ENCODE assay signal across 21 cellular contexts in genomic region chr1:2307206-2307605, GRCh38.
DNase-seq lines count a peak whose midpoint lies in the region; ATAC-seq and TF ChIP-seq lines count a peak whose summit lies in the region.
"Had no signal": no experiment of that assay in that cellular context is flagged by ENCODE, and none has a peak within 500 bp of the region (broad histone marks: within the 10 kb centered on the region; RNA-seq: fewer than 3 reads in every experiment).

No MANE protein-coding gene starts in this region.

- no peaks in the 10 kb centered on the region for H3K79me2 ChIP-seq in PC-9 (ENCODE audit: low read depth)

- H3K4me3 ChIP-seq in CD8-positive, alpha-beta T cell (ENCODE audit: low read depth, low read length) = no peak overlapping the region
- no peak overlapping the region for H3K4me3 ChIP-seq in PC-9
- H3K4me3 ChIP-seq: GM12878, HAP-1, SK-N-MC had no signal

- CTCF ChIA-PET in CD8-positive, alpha-beta T cell (lab: Charles Lee) = interaction anchor here (0.9 to 1.2 kb wide), 3 partner anchors 8 to 53 kb away, joined by 3 to 5 read pairs (median 3); no protein-coding TSS in a partner anchor
- CTCF ChIA-PET in RWPE1 (lab: Yijun Ruan, JAX) = no interaction called here
- CTCF ChIA-PET in PC-9 (lab: Charles Lee) = no interaction called here

- H3K27ac ChIP-seq in CD8-positive, alpha-beta T cell (ENCODE audit: low read depth, low read length) = no peak overlapping the region
- peak overlapping the region; percentile 36 for H3K27ac ChIP-seq in RWPE1
- H3K27ac ChIP-seq in PC-9 = no peak overlapping the region

- no peak for ATAC-seq in CD8-positive, alpha-beta T cell
- ATAC-seq in stimulated activated naive B cell treated with anti-CD40 and anti-IgM and Interleukin-4, amounts not matched to agents 10 μg/mL and 1 μg/mL and 100 μg/mL, for 72 hours (replicated peaks) = no peak
- ATAC-seq: GM12878, Panc1 had no signal

- H3K4me1 ChIP-seq in CD8-positive, alpha-beta T cell (ENCODE audit: insufficient read depth, low read length) = peaks cover 22% of the 10 kb centered on the region
- H3K4me1 ChIP-seq in PC-9 (replicated peaks; ENCODE audit: insufficient read depth) = peaks cover 6% of the 10 kb centered on the region; the same call in 1 of the 2 replicates
- H3K4me1 ChIP-seq: BE2C had no signal

- intact Hi-C loops in CD8-positive, alpha-beta T cell (cut with DNase I, micrococcal nuclease) = no loop called here
- intact Hi-C loops in PC-9 (cut with micrococcal nuclease; ENCODE audit: unreplicated experiment) = no loop called here

- no TSS peak for BruUV-seq in PC-9 (replicated peaks; lab: Mats Ljungman, UMichigan)

- H3K4me3 Mint-ChIP-seq in CD8-positive, alpha-beta T cell = no peak overlapping the region
- no peak overlapping the region for H3K4me3 Mint-ChIP-seq in glutamatergic neuron (ENCODE audit: unreplicated experiment)
- no peak overlapping the region for H3K4me3 Mint-ChIP-seq in stimulated activated naive B cell treated with anti-CD40 and anti-IgM and Interleukin-4, amounts not matched to agents 10 μg/mL and 1 μg/mL and 100 μg/mL, for 72 hours

- H3K27me3 ChIP-seq in CD8-positive, alpha-beta T cell (ENCODE audit: insufficient read depth, low read length) = no peaks in the 10 kb centered on the region
- no peaks in the 10 kb centered on the region for H3K27me3 ChIP-seq in PC-9 (ENCODE audit: insufficient read depth, low read depth)
- H3K27me3 ChIP-seq: BE2C had no signal

- H4K20me1 ChIP-seq in PC-9 (ENCODE audit: insufficient read depth) = peaks cover 7% of the 10 kb centered on the region; the same call in 1 of the 2 replicates

- no peaks in the 10 kb centered on the region for H3K27me3 Mint-ChIP-seq in CD8-positive, alpha-beta T cell (ENCODE audit: low read depth)
- peaks cover 9% of the 10 kb centered on the region for H3K27me3 Mint-ChIP-seq in glutamatergic neuron (ENCODE audit: unreplicated experiment)
- no peaks in the 10 kb centered on the region for H3K27me3 Mint-ChIP-seq in stimulated activated naive B cell treated with anti-CD40 and anti-IgM and Interleukin-4, amounts not matched to agents 10 μg/mL and 1 μg/mL and 100 μg/mL, for 72 hours
- H3K27me3 Mint-ChIP-seq: CD4-positive, CD25-positive, alpha-beta regulatory T cell had no signal

- H3K27ac Mint-ChIP-seq in CD8-positive, alpha-beta T cell = peak overlapping the region; percentile 64
- H3K27ac Mint-ChIP-seq in glutamatergic neuron (ENCODE audit: unreplicated experiment) = peak overlapping the region; percentile 72
- peak overlapping the region; percentile 51 for H3K27ac Mint-ChIP-seq in stimulated activated naive B cell treated with anti-CD40 and anti-IgM and Interleukin-4, amounts not matched to agents 10 μg/mL and 1 μg/mL and 100 μg/mL, for 72 hours

- H3K36me3 ChIP-seq in CD8-positive, alpha-beta T cell (ENCODE audit: insufficient read depth, low read length) = peaks cover 34% of the 10 kb centered on the region
- peaks cover 7% of the 10 kb centered on the region; the same call in 1 of the 2 replicates for H3K36me3 ChIP-seq in PC-9 (ENCODE audit: low read depth)
- H3K36me3 ChIP-seq: BE2C had no signal

- no peak overlapping the region for H3K4me2 ChIP-seq in PC-9

- no peaks in the 10 kb centered on the region for H3K9me3 Mint-ChIP-seq in CD8-positive, alpha-beta T cell
- peaks cover 24% of the 10 kb centered on the region for H3K9me3 Mint-ChIP-seq in glutamatergic neuron (ENCODE audit: unreplicated experiment)
- no peaks in the 10 kb centered on the region for H3K9me3 Mint-ChIP-seq in stimulated activated naive B cell treated with anti-CD40 and anti-IgM and Interleukin-4, amounts not matched to agents 10 μg/mL and 1 μg/mL and 100 μg/mL, for 72 hours

- H3K9me2 ChIP-seq in PC-9 (ENCODE audit: insufficient read depth) = no peaks in the 10 kb centered on the region

- POLR2A ChIA-PET in CD8-positive, alpha-beta T cell (lab: Charles Lee) = interaction anchor here (1.3 kb wide), 1 partner anchor 80 kb away, joined by 3 read pairs; no protein-coding TSS in a partner anchor
- POLR2A ChIA-PET in RWPE1 (lab: Yijun Ruan, JAX; ENCODE audit: low non-redundant PET) (no interaction called here), PC-9 (lab: Charles Lee; ENCODE audit: unreplicated experiment) (no interaction called here)

- peak in 1 of 7 experiments; percentile 57 for DNase-seq in CD8-positive, alpha-beta T cell
- no peak for DNase-seq in RWPE1 (ENCODE audit: low spot score)
- DNase-seq in glutamatergic neuron = no peak
- DNase-seq in stimulated activated naive B cell treated with anti-CD40 and anti-IgM and Interleukin-4, amounts not matched to agents 10 μg/mL and 1 μg/mL and 100 μg/mL, for 72 hours = no peak
- no peak for DNase-seq in activated naive CD4-positive, alpha-beta T cell treated with anti-CD3 and anti-CD28 coated beads, Interleukin-2, amount 50 U/mL, for 16 hours
- no peak for DNase-seq in NCI-H2029 (lab: John Stamatoyannopoulos, UW)
- DNase-seq in PC-9 = no peak
- DNase-seq: BE2C; CD4-positive, CD25-positive, alpha-beta regulatory T cell; COR-L47; DMS53; GOT3; IMR-90; NCI-H1092; NCI-H1436; NCI-H187; SHP77 treated with DMSO at 0.1 percent for 48 hours had no signal

- H2AFZ ChIP-seq in PC-9 = no peak overlapping the region

- peaks cover 23% of the 10 kb centered on the region for H3F3A ChIP-seq in PC-9 (ENCODE audit: insufficient read depth, low read depth)

- peaks cover 18% of the 10 kb centered on the region for H3K4me1 Mint-ChIP-seq in CD8-positive, alpha-beta T cell (ENCODE audit: low read depth)
- peaks cover 6% of the 10 kb centered on the region for H3K4me1 Mint-ChIP-seq in glutamatergic neuron (ENCODE audit: low read depth, unreplicated experiment)
- H3K4me1 Mint-ChIP-seq in stimulated activated naive B cell treated with anti-CD40 and anti-IgM and Interleukin-4, amounts not matched to agents 10 μg/mL and 1 μg/mL and 100 μg/mL, for 72 hours = peaks cover 6 to 40% of the 10 kb centered on the region in 2 donors

- peaks cover 54% of the 10 kb centered on the region for H3K36me3 Mint-ChIP-seq in CD8-positive, alpha-beta T cell
- H3K36me3 Mint-ChIP-seq in glutamatergic neuron (ENCODE audit: unreplicated experiment) = peaks cover 5% of the 10 kb centered on the region
- peaks cover 46 to 47% of the 10 kb centered on the region in 2 donors for H3K36me3 Mint-ChIP-seq in stimulated activated naive B cell treated with anti-CD40 and anti-IgM and Interleukin-4, amounts not matched to agents 10 μg/mL and 1 μg/mL and 100 μg/mL, for 72 hours

- no peak for TF ChIP-seq CTCF in CD8-positive, alpha-beta T cell (IDR thresholded peaks at IDR 0.05)
- no peak for TF ChIP-seq CTCF in RWPE1 (conservative IDR thresholded peaks at IDR 0.05; ENCODE audit: low read depth)
- no peak for TF ChIP-seq CTCF in glutamatergic neuron (IDR thresholded peaks at IDR 0.05; ENCODE audit: partially characterized antibody, unreplicated experiment)
- no peak for TF ChIP-seq CTCF in PC-9 (conservative IDR thresholded peaks at IDR 0.05)

- no peaks in the 10 kb centered on the region for H3K9me3 ChIP-seq in CD8-positive, alpha-beta T cell (ENCODE audit: low read length)
- no peaks in the 10 kb centered on the region for H3K9me3 ChIP-seq in PC-9 (ENCODE audit: insufficient read depth, low read depth)
- H3K9me3 ChIP-seq: BE2C, HAP-1 had no signal
